ENCODE assay signal across 8 cellular contexts in genomic region chr17:30116345-30116660, GRCh38. TPM values are rescaled to one million over a fixed set of nuclear protein-coding genes. Genes with fewer than 3 reads are reported as not detected.
DNase-seq lines count a peak whose midpoint lies in the region; ATAC-seq and TF ChIP-seq lines count a peak whose summit lies in the region.

No MANE protein-coding gene starts in this region.

- H4K20me1 ChIP-seq in Karpas-422 (ENCODE audit: insufficient read depth, low read depth, low read length) (no peaks in the 10 kb centered on the region), neural progenitor cell (ENCODE audit: low read depth) (peaks cover 21% of the 10 kb centered on the region)

- POLR2A ChIA-PET in CD8-positive, alpha-beta T cell (lab: Charles Lee): no interaction called here

- H3K4me1 ChIP-seq in CD8-positive, alpha-beta T cell (ENCODE audit: insufficient read depth, low read length): peaks cover 16% of the 10 kb centered on the region
- peaks cover 19% of the 10 kb centered on the region for H3K4me1 ChIP-seq in Karpas-422 (ENCODE audit: low read length)
- H3K4me1 ChIP-seq in neural progenitor cell: peaks cover 11% of the 10 kb centered on the region

- H3F3A ChIP-seq in neural progenitor cell (ENCODE audit: low read depth): peaks cover 28% of the 10 kb centered on the region

- intact Hi-C loops in CD8-positive, alpha-beta T cell (cut with DNase I, micrococcal nuclease): loop anchor here (1.0 to 10.0 kb wide), 8 partner anchors 9 to 1164 kb away; partner anchors contain the start of genes CPD (in 2 of the 2), CRLF3 (in 1 of the 2), GOSR1 (in 1 of the 2) and NUFIP2 (in 1 of the 2)

- H3K9me2 ChIP-seq in Karpas-422 (replicated peaks; ENCODE audit: insufficient read depth, low read length): no peaks in the 10 kb centered on the region

- H3K9me3 Mint-ChIP-seq in CD8-positive, alpha-beta T cell: no peaks in the 10 kb centered on the region
- no peaks in the 10 kb centered on the region for H3K9me3 Mint-ChIP-seq in effector memory CD8-positive, alpha-beta T cell
- H3K9me3 Mint-ChIP-seq in neural progenitor cell: no peaks in the 10 kb centered on the region

- peak overlapping the region; percentile 100 for H3K4me3 Mint-ChIP-seq in CD8-positive, alpha-beta T cell
- peak overlapping the region; percentile 98 for H3K4me3 Mint-ChIP-seq in effector memory CD8-positive, alpha-beta T cell
- H3K4me3 Mint-ChIP-seq in neural progenitor cell: peak overlapping the region; percentile 97

- H3K27ac Mint-ChIP-seq in CD8-positive, alpha-beta T cell: peak overlapping the region; percentile 100
- peak overlapping the region; percentile 99 to 100 for H3K27ac Mint-ChIP-seq in effector memory CD8-positive, alpha-beta T cell
- peak overlapping the region; percentile 99 for H3K27ac Mint-ChIP-seq in neural progenitor cell

- H3K4me2 ChIP-seq in Karpas-422 (ENCODE audit: low read depth, low read length, poor library complexity, severe bottlenecking): peak overlapping the region; percentile 74
- peak overlapping the region; percentile 93 for H3K4me2 ChIP-seq in neural progenitor cell

- H3K36me3 ChIP-seq in CD8-positive, alpha-beta T cell (ENCODE audit: insufficient read depth, low read length): no peaks in the 10 kb centered on the region
- peaks cover 18% of the 10 kb centered on the region for H3K36me3 ChIP-seq in Karpas-422 (ENCODE audit: insufficient read depth, low read length)
- peaks cover 11% of the 10 kb centered on the region for H3K36me3 ChIP-seq in neural progenitor cell

- peaks cover 38% of the 10 kb centered on the region for H3K4me1 Mint-ChIP-seq in CD8-positive, alpha-beta T cell (ENCODE audit: low read depth)
- H3K4me1 Mint-ChIP-seq in effector memory CD8-positive, alpha-beta T cell (ENCODE audit: low read depth in 2 of 2): peaks cover 22 to 33% of the 10 kb centered on the region in 2 donors
- H3K4me1 Mint-ChIP-seq in neural progenitor cell: peaks cover 20% of the 10 kb centered on the region

- DNase-seq in CD8-positive, alpha-beta T cell: no peak
- DNase-seq in Karpas-422 (no peak), neural progenitor cell (ENCODE audit: low spot score) (no peak), HuH-7.5 (ENCODE audit: low spot score) (no peak), NCI-H1105 treated with DMSO at 0.1 percent for 48 hours (lab: John Stamatoyannopoulos, UW) (no peak), AG08396 (ENCODE audit: low spot score) (no peak), ACHN (no peak)
- no peak for DNase-seq in effector memory CD8-positive, alpha-beta T cell

- peaks cover 16% of the 10 kb centered on the region for H3K36me3 Mint-ChIP-seq in CD8-positive, alpha-beta T cell
- H3K36me3 Mint-ChIP-seq in effector memory CD8-positive, alpha-beta T cell (ENCODE audit: insufficient read depth): peaks cover 27% of the 10 kb centered on the region
- H3K36me3 Mint-ChIP-seq in neural progenitor cell: peaks cover 5% of the 10 kb centered on the region

- no peaks in the 10 kb centered on the region for H3K9me3 ChIP-seq in CD8-positive, alpha-beta T cell (ENCODE audit: low read length)
- H3K9me3 ChIP-seq in Karpas-422 (ENCODE audit: low read length): no peaks in the 10 kb centered on the region
- H3K9me3 ChIP-seq in neural progenitor cell (ENCODE audit: low read depth): no peaks in the 10 kb centered on the region

- peaks cover 1% of the 10 kb centered on the region for H3K27me3 Mint-ChIP-seq in CD8-positive, alpha-beta T cell (ENCODE audit: low read depth)
- H3K27me3 Mint-ChIP-seq in effector memory CD8-positive, alpha-beta T cell: no peaks in the 10 kb centered on the region
- no peaks in the 10 kb centered on the region for H3K27me3 Mint-ChIP-seq in neural progenitor cell (ENCODE audit: insufficient read depth, low read depth)

- peak overlapping the region; percentile 64 for H2AFZ ChIP-seq in Karpas-422 (ENCODE audit: low read length)
- H2AFZ ChIP-seq in neural progenitor cell (replicated peaks): peak overlapping the region; percentile 71

- in situ Hi-C loops in ACHN (cut with HindIII; ENCODE audit: low pct_ligation_motif_present, low pct_unique_long_range_greater_than_20kb, low sequenced_read_pairs): no loop called here

- peaks cover 45% of the 10 kb centered on the region for H3K79me2 ChIP-seq in Karpas-422 (ENCODE audit: low read length)
- H3K79me2 ChIP-seq in neural progenitor cell (ENCODE audit: low read depth): peaks cover 52% of the 10 kb centered on the region

- ATAC-seq in CD8-positive, alpha-beta T cell: peak; percentile 45
- peak; percentile 39 for ATAC-seq in effector memory CD8-positive, alpha-beta T cell (replicated peaks)

- no peaks in the 10 kb centered on the region for H3K27me3 ChIP-seq in CD8-positive, alpha-beta T cell (ENCODE audit: insufficient read depth, low read length)
- no peaks in the 10 kb centered on the region for H3K27me3 ChIP-seq in Karpas-422 (ENCODE audit: low read length)
- no peaks in the 10 kb centered on the region for H3K27me3 ChIP-seq in neural progenitor cell

- CTCF ChIA-PET in CD8-positive, alpha-beta T cell (lab: Charles Lee): interaction anchor here (4.7 to 5.4 kb wide), 2 partner anchors 12 to 22 kb away, joined by 20 to 37 read pairs; no protein-coding TSS in a partner anchor

- H3K27ac ChIP-seq in CD8-positive, alpha-beta T cell (ENCODE audit: low read depth, low read length): peak overlapping the region; percentile 95
- H3K27ac ChIP-seq in Karpas-422 (ENCODE audit: low read length) (peak overlapping the region; percentile 84), neural progenitor cell (peak overlapping the region; percentile 93)

- TF ChIP-seq CTCF in CD8-positive, alpha-beta T cell (IDR thresholded peaks at IDR 0.05): no peak
- no peak for TF ChIP-seq CTCF in neural progenitor cell (IDR thresholded peaks at IDR 0.05)

- H3K4me3 ChIP-seq in CD8-positive, alpha-beta T cell (ENCODE audit: low read depth, low read length): peak overlapping the region; percentile 66
- peak overlapping the region; percentile 97 for H3K4me3 ChIP-seq in Karpas-422 (ENCODE audit: low read length)
- H3K4me3 ChIP-seq in neural progenitor cell: peak overlapping the region; percentile 87

- H3K9ac ChIP-seq in Karpas-422 (ENCODE audit: low read length) (peak overlapping the region; percentile 92), neural progenitor cell (peak overlapping the region; percentile 97)

RNA-seq across cellular contexts. Expression of gene NSRP1, which starts 0.3 kb away (rescaled TPM):
- total RNA-seq in CD8-positive, alpha-beta T cell: 10 to 100 TPM; 22.4 to 23.1 TPM
- total RNA-seq in Karpas-422 (2014; rRNA removed; shearing (Covaris generic); ENCODE audit: low replicate concordance): 13.9 and 14.2 TPM in 2 replicates
- total RNA-seq in neural progenitor cell (ENCODE audit: low replicate concordance): 13.1 and 14.8 TPM in 2 replicates
